1 cellular context compared by ENCODE assay signal in genomic region chr15:75028991-75029377, GRCh38.
A peak's percentile ranks its signal among the peaks of the same experiment; 100 is the strongest.
TF ChIP-seq lines count a peak whose summit lies in the region.

No MANE protein-coding gene starts in this region.

TF ChIP-seq in HepG2, 621 proteins besides CTCF, POLR2A, EP300 and RAD21:
- no peak for TF ChIP-seq ZBTB33 (CRISPR knock-in tag; IDR thresholded peaks at IDR 0.05)
- TF ChIP-seq, protein P1, sequence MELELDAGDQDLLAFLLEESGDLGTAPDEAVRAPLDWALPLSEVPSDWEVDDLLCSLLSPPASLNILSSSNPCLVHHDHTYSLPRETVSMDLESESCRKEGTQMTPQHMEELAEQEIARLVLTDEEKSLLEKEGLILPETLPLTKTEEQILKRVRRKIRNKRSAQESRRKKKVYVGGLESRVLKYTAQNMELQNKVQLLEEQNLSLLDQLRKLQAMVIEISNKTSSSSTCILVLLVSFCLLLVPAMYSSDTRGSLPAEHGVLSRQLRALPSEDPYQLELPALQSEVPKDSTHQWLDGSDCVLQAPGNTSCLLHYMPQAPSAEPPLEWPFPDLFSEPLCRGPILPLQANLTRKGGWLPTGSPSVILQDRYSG (CRISPR knock-in tag; IDR thresholded peaks at IDR 0.05): 0 out of 2 replicates have a peak, but pooled peaks have one; percentile 36
- no peak for TF ChIP-seq ATM (IDR thresholded peaks at IDR 0.05; ENCODE audit: borderline replicate concordance)
